ENCODE assay signal across 16 cellular contexts in the genomic region with DNA sequence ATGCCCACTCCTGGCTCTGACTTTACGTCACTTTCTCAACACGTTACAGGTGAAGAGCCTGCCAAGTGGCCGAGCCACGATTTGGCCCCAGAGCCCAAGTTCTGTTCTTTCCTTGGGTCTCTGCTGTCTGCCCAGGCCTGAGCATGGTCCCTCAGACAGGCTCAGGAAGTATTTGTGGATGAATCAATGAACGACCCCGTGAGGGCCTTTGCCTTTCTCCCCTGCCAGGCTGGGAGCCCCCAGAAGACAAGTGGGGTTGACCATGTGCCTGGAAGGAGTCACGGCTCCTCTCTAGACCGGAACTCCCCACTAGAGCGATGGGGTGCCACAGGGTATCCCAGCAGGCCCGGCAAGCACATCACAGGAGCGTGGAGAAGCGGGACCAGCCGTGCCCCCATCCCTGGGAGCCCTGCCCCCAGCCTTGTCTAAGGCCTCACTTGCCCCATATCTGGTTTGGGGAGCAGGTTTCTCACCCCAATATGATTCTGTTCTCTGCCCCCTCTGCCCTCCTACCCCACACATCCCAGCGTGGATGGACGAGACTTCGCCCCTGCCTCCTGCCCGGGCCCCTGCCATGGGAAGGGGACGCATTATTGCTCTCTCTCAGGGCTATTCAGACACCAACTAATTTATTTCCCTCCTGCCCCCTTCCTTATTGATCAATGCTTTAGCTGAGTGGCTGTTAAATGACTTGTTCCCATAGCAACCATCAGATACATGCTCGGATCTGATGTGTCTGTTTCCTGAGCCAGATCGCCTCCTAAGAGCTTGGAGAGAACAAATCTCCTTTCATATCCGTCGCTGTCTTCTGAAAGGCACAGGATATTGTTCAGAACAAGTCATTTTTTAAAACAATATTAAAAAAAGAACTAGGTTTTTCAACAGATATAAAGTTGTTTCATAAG.
DNase-seq lines count a peak whose midpoint lies in the region; TF ChIP-seq lines count a peak whose summit lies in the region.
"Had no signal": no experiment of that assay in that cellular context is flagged by ENCODE, and none has a peak within 500 bp of the region (broad histone marks: within the 10 kb centered on the region; RNA-seq: fewer than 3 reads in every experiment).

No MANE protein-coding gene starts in this region.

- H3K9ac ChIP-seq in neuronal stem cell (ENCODE audit: low read depth, low read length, poor library complexity) = no peak overlapping the region
- H3K9ac ChIP-seq: BLaER1 treated with 17β-estradiol and CSF1 and Interleukin-3, amounts not matched to agents 10 nM and 100 nM had no signal

- H3K18ac ChIP-seq in neuronal stem cell (ENCODE audit: low read length) = peak overlapping the region; percentile 40

- CTCF ChIA-PET in Caco-2 (lab: Charles Lee) = no interaction called here

- H3K27me3 ChIP-seq in BE2C = no peaks in the 10 kb centered on the region
- peaks cover 0 to 3% (median 3%) of the 10 kb centered on the region in 3 experiments for H3K27me3 ChIP-seq in neuronal stem cell (ENCODE audit: control insufficient read depth in 3 of 3, insufficient read depth in 3 of 3, low read depth in 1 of 3, low read length in 3 of 3)
- H3K27me3 ChIP-seq in Caco-2 (replicated peaks; ENCODE audit: control insufficient read depth, insufficient read depth, low read length) = no peaks in the 10 kb centered on the region

- no peak overlapping the region for H3K27ac ChIP-seq in neuronal stem cell (replicated peaks; ENCODE audit: low read length)
- H3K27ac ChIP-seq: BLaER1 treated with 17β-estradiol and CSF1 and Interleukin-3, amounts not matched to agents 10 nM and 100 nM had no signal

- H3K14ac ChIP-seq in neuronal stem cell (ENCODE audit: low read length) = no peak overlapping the region

- H2AFZ ChIP-seq in neuronal stem cell (ENCODE audit: low read length) = no peak overlapping the region

- H3K4me1 Mint-ChIP-seq in brain (peaks cover 29% of the 10 kb centered on the region), CD14-positive monocyte (peaks cover 6% of the 10 kb centered on the region), Caco-2 (ENCODE audit: low read depth, unreplicated experiment) (no peaks in the 10 kb centered on the region)

- intact Hi-C loops in CD14-positive monocyte (cut with micrococcal nuclease) = no loop called here
- intact Hi-C loops in Caco-2 (cut with micrococcal nuclease; ENCODE audit: unreplicated experiment) = no loop called here

- H3K36me3 Mint-ChIP-seq in brain (no peaks in the 10 kb centered on the region), CD14-positive monocyte (no peaks in the 10 kb centered on the region), Caco-2 (ENCODE audit: insufficient read depth, unreplicated experiment) (no peaks in the 10 kb centered on the region)

- no peak overlapping the region for H2BK12ac ChIP-seq in neuronal stem cell (ENCODE audit: low read length)

- no peak overlapping the region for H4K91ac ChIP-seq in neuronal stem cell (ENCODE audit: low read depth, low read length, poor library complexity)

- H3K27ac Mint-ChIP-seq in brain (peak overlapping the region in 4 of 5 experiments; percentile 43 to 85 (median 74)), CD14-positive monocyte (peak overlapping the region in 2 of 7 donors; percentile 3 to 4), Caco-2 (ENCODE audit: unreplicated experiment) (no peak overlapping the region)
- H3K27ac Mint-ChIP-seq: CD4-positive, alpha-beta T cell had no signal

- no TSS peak for BruUV-seq in Caco-2 (replicated peaks; lab: Mats Ljungman, UMichigan)

- DNase-seq in BE2C (peak; percentile 16), NCI-H748 (lab: John Stamatoyannopoulos, UW; ENCODE audit: unreplicated experiment) (peak; percentile 82), neuronal stem cell (ENCODE audit: low spot score) (no peak), CD14-positive monocyte (ENCODE audit: low spot score) (no peak), SHP77 treated with DMSO at 0.1 percent for 48 hours (lab: John Stamatoyannopoulos, UW) (no peak), Caco-2 (no peak), medulla oblongata (ENCODE audit: extremely low spot score) (no peak)
- DNase-seq: DMS153, DMS79 treated with DMSO at 0.1 percent for 48 hours, EL, GOT3 had no signal

- no peaks in the 10 kb centered on the region; the same call in 1 of the 2 replicates for H3K4me1 ChIP-seq in BE2C
- H3K4me1 ChIP-seq in neuronal stem cell (ENCODE audit: control insufficient read depth in 2 of 2, insufficient read depth in 1 of 2, low read depth in 1 of 2, low read length in 2 of 2) = peaks cover 3 to 5% of the 10 kb centered on the region in 2 donors
- H3K4me1 ChIP-seq in Caco-2 = no peaks in the 10 kb centered on the region

- H3K79me1 ChIP-seq in neuronal stem cell (ENCODE audit: low read depth, low read length) = no peaks in the 10 kb centered on the region

- no peaks in the 10 kb centered on the region for H3K36me3 ChIP-seq in BE2C
- H3K36me3 ChIP-seq in neuronal stem cell (replicated peaks in 1 of 2; ENCODE audit: control insufficient read depth in 2 of 2, insufficient read depth in 2 of 2, low read length in 2 of 2) = no peaks in the 10 kb centered on the region
- no peaks in the 10 kb centered on the region for H3K36me3 ChIP-seq in Caco-2 (ENCODE audit: control insufficient read depth, insufficient read depth, low read length)
- H3K36me3 ChIP-seq: BLaER1 treated with 17β-estradiol and CSF1 and Interleukin-3, amounts not matched to agents 10 nM and 100 nM; HAP-1 had no signal

- H3K4me3 ChIP-seq in BE2C (ENCODE audit: low read depth, low read length) (no peak overlapping the region), neuronal stem cell (ENCODE audit: low read length in 2 of 2) (no peak overlapping the region), Caco-2 (ENCODE audit: low read depth, low read length) (no peak overlapping the region)
- H3K4me3 ChIP-seq: A549; BLaER1 treated with 17β-estradiol and CSF1 and Interleukin-3, amounts not matched to agents 10 nM and 100 nM; HAP-1 had no signal

- H3K9me3 ChIP-seq in BE2C = no peaks in the 10 kb centered on the region
- H3K9me3 ChIP-seq in neuronal stem cell (replicated peaks in 1 of 2; ENCODE audit: control insufficient read depth in 2 of 2, insufficient read depth in 1 of 2, low read depth in 1 of 2, low read length in 2 of 2) = peaks cover 0 to 2% of the 10 kb centered on the region in 2 donors
- no peaks in the 10 kb centered on the region for H3K9me3 ChIP-seq in Caco-2
- H3K9me3 ChIP-seq: A549, HAP-1 had no signal

- peak overlapping the region; percentile 59 for H2BK15ac ChIP-seq in neuronal stem cell (ENCODE audit: low read length)

- no peak for TF ChIP-seq CTCF in BE2C (IDR thresholded peaks at IDR 0.05; ENCODE audit: low read depth, low read length)
- TF ChIP-seq CTCF in brain (conservative IDR thresholded peaks at IDR 0.05) = no peak
- TF ChIP-seq CTCF in CD14-positive monocyte (IDR thresholded peaks at IDR 0.05) = no peak
- no peak for TF ChIP-seq CTCF in Caco-2 (IDR thresholded peaks at IDR 0.05; ENCODE audit: insufficient read depth in 1 of 2, low read depth in 1 of 2, low read length in 1 of 2, severe bottlenecking in 1 of 2, unreplicated experiment in 1 of 2)

- H3K9me3 Mint-ChIP-seq in brain (peaks cover 0 to 4% (median 0%) of the 10 kb centered on the region in 5 experiments), CD14-positive monocyte (no peaks in the 10 kb centered on the region), Caco-2 (ENCODE audit: unreplicated experiment) (no peaks in the 10 kb centered on the region)
- H3K9me3 Mint-ChIP-seq: CD4-positive, alpha-beta T cell had no signal

- no peak overlapping the region for H3K23ac ChIP-seq in neuronal stem cell (ENCODE audit: low read depth, low read length, poor library complexity)

- POLR2A ChIA-PET in Caco-2 (lab: Charles Lee) = no interaction called here

- H3K27me3 Mint-ChIP-seq in brain = peaks cover 10% of the 10 kb centered on the region
- peaks cover 6 to 10% (median 9%) of the 10 kb centered on the region in 3 donors for H3K27me3 Mint-ChIP-seq in CD14-positive monocyte (ENCODE audit: low read depth in 3 of 3)
- peaks cover 5% of the 10 kb centered on the region for H3K27me3 Mint-ChIP-seq in Caco-2 (ENCODE audit: insufficient read depth, unreplicated experiment)

- H3K4ac ChIP-seq in neuronal stem cell (ENCODE audit: low read length) = no peak overlapping the region

- no peak overlapping the region for H2BK120ac ChIP-seq in neuronal stem cell (ENCODE audit: low read depth, low read length)

- H3K4me3 Mint-ChIP-seq in brain (peak overlapping the region in 1 of 5 experiments; percentile 7), CD14-positive monocyte (no peak overlapping the region), Caco-2 (ENCODE audit: unreplicated experiment) (no peak overlapping the region)
- H3K4me3 Mint-ChIP-seq: CD4-positive, alpha-beta T cell had no signal

- H2AK5ac ChIP-seq in neuronal stem cell (ENCODE audit: low read depth, low read length) = peak overlapping the region; percentile 88

- no peak overlapping the region for H4K8ac ChIP-seq in neuronal stem cell (ENCODE audit: low read depth, low read length)

- WGBS in neuronal stem cell (ENCODE audit: extremely low coverage in 2 of 2, insufficient read length in 2 of 2, insufficient replicate concordance in 1 of 2), 2 donors = no CpG with 5 or more reads among the region's 22 CpGs

- no peak overlapping the region for H2BK5ac ChIP-seq in neuronal stem cell (ENCODE audit: low read length)

- H3K4me2 ChIP-seq in neuronal stem cell (ENCODE audit: insufficient read depth, low read length, poor library complexity, severe bottlenecking) = no peak overlapping the region
- H3K4me2 ChIP-seq: A549; BLaER1 treated with 17β-estradiol and CSF1 and Interleukin-3, amounts not matched to agents 10 nM and 100 nM had no signal

Comparison
In these comparisons a context has a peak if more than half of its experiments do, and no peak if none do; other contexts are left out.
1. DNase-seq: peak in BE2C (single experiment) and NCI-H748 (single experiment); none in neuronal stem cell (single experiment), CD14-positive monocyte (single experiment), SHP77 treated with DMSO at 0.1 percent for 48 hours (single experiment), Caco-2 (0 of 2) and medulla oblongata (single experiment).